Comparison of ENCODE assay signal across 8 cellular contexts in the genomic region with DNA sequence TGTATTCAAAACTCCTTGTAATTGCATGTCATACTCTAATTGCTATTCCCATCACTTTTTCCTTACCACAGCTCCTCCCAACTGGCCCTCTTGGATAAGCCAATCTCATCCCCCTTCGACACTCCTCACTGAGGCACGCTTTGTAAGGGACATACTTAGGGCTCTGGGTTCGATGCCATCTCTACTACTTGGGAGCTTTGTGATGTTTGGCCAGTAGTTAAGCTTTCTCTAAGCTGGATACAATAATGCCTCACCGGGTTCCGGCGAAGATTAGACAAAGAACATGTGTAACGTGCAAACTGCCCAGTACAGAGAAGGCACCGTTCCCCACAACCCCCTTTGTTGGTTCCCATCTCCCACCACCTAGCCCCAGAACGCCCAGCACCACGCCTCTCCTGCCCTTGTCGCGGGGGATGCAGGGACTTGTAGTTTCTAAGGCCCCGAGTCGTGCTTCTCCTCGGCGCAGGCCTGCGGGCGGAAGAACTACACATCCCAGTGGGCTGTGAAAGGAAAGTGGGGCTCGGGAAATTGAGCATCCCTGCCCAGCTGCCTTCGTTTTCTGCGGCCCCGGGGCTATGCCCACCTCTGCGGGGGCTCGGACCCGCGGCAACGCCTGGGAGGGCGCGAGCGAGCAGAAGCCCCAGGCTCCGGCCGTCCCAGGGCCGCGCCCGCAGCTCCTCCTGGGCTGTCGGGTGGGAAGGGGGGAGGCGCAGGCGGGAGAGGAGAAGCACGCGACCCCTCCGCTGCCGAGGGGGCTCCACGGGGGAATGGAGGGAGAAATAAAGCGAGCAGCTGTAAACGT. TPM values are rescaled to one million over a fixed set of nuclear protein-coding genes. Genes with fewer than 3 reads are reported as not detected.
DNase-seq lines count a peak whose midpoint lies in the region; ATAC-seq and TF ChIP-seq lines count a peak whose summit lies in the region.

No MANE protein-coding gene starts in this region.

- DNase-seq in DMS53 (lab: John Stamatoyannopoulos, UW) (peak; percentile 95), OCI-M2 (lab: John Stamatoyannopoulos, UW; ENCODE audit: unreplicated experiment) (peak; percentile 88), activated T-cell treated with anti-CD3 and anti-CD28 coated beads for 48 hours (ENCODE audit: low read depth) (peak; percentile 79), erythroblast (lab: John Stamatoyannopoulos, UW) (peak; percentile 90 to 93)
- DNase-seq in Jurkat, Clone E6-1 (ENCODE audit: low read depth, low spot score) = peak; percentile 85
- DNase-seq in stimulated activated CD8-positive, alpha-beta memory T cell treated with anti-CD3 and anti-CD28 coated beads, Interleukin-4, amount 100 ng/mL, for 24 hours (ENCODE audit: low read depth) = peak; percentile 81

- H3K4me3 ChIP-seq in Jurkat, Clone E6-1 (ENCODE audit: low read length) = peak overlapping the region; percentile 77
- H3K4me3 ChIP-seq in mucosa of rectum (ENCODE audit: low read length in 2 of 2) = peak overlapping the region; percentile 86 to 87

- TF ChIP-seq POLR2A in erythroblast (IDR thresholded peaks at IDR 0.05; ENCODE audit: low read length) = no peak

- peaks cover 8 to 13% of the 10 kb centered on the region in 2 donors for H3K4me1 ChIP-seq in mucosa of rectum (ENCODE audit: control insufficient read depth in 2 of 2, insufficient read depth in 2 of 2, low read length in 2 of 2)

- H3K36me3 ChIP-seq in mucosa of rectum (ENCODE audit: control insufficient read depth in 2 of 2, insufficient read depth in 2 of 2, low read length in 2 of 2) = no peaks in the 10 kb centered on the region

- H3K27ac ChIP-seq in mucosa of rectum (ENCODE audit: low read depth in 2 of 2, low read length in 2 of 2) = peak overlapping the region; percentile 87 to 92

- no peaks in the 10 kb centered on the region for H3K27me3 ChIP-seq in mucosa of rectum (ENCODE audit: control insufficient read depth in 2 of 2, insufficient read depth in 2 of 2, low read length in 2 of 2)

- H3K9ac ChIP-seq in mucosa of rectum (ENCODE audit: low read depth in 1 of 2, low read length in 2 of 2) = peak overlapping the region; percentile 82 to 87

- no peaks in the 10 kb centered on the region for H3K9me3 ChIP-seq in mucosa of rectum (ENCODE audit: control insufficient read depth in 2 of 2, low read length in 2 of 2)

- peak; percentile 84 for ATAC-seq in GM21723 (IDR thresholded peaks at IDR 0.05; ENCODE audit: unreplicated experiment)

RNA-seq across cellular contexts. Expression of a gene that starts 1.1 kb away (rescaled TPM):
- 4.1 TPM for polyA plus RNA-seq in Jurkat, Clone E6-1 (2012; ENCODE audit: insufficient read depth, insufficient read length)

RNA-seq across cellular contexts. Expression of a gene that starts 56.5 kb away (rescaled TPM):
- polyA plus RNA-seq in Jurkat, Clone E6-1 (2012; ENCODE audit: insufficient read depth, insufficient read length) = 5.4 TPM

Comparison
In these comparisons a context has a peak if more than half of its experiments do, and no peak if none do; other contexts are left out.
1. Peak in every context shown above with its lines: DNase-seq, ATAC-seq, H3K4me3 ChIP-seq and H3K27ac ChIP-seq.